ENCODE assay signal across 12 cellular contexts in the genomic region with DNA sequence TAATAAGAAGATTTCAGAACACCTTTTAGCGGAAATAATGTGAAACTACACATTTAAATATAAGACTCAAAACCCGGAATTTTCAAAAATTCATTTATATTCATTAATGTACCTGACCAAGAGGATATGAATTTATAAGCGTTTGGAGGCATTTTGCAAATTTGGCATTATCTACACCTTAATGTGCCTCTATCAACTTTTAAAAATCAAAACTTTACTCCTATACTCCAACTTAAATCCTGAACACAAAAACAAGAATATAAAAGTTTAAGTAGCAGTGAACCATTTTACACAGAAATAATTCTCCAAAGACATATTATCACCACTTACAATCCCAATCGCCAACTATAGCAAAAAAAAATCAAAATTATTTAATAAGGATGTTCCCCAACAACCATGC. TPM values are rescaled to one million over a fixed set of nuclear protein-coding genes. Genes with fewer than 3 reads are reported as not detected.
DNase-seq lines count a peak whose midpoint lies in the region; ATAC-seq and TF ChIP-seq lines count a peak whose summit lies in the region.
"Had no signal": no experiment of that assay in that cellular context is flagged by ENCODE, and none has a peak within 500 bp of the region (broad histone marks: within the 10 kb centered on the region; RNA-seq: fewer than 3 reads in every experiment).

No MANE protein-coding gene starts in this region.

- no peak for DNase-seq in heart right ventricle
- DNase-seq in Right ventricle myocardium inferior (ENCODE audit: missing footprints), result no peak
- DNase-seq in endodermal cell, result no peak
- DNase-seq in vagina (ENCODE audit: extremely low spot score in 2 of 2), result no peak
- DNase-seq in NCI-H2196 (lab: John Stamatoyannopoulos, UW; ENCODE audit: unreplicated experiment), result no peak
- no peak for DNase-seq in activated T-cell treated with anti-CD3 and anti-CD28 coated beads, Interleukin-2, amount 50 U/mL, for 4 hours
- no peak for DNase-seq in SW 1271 (lab: John Stamatoyannopoulos, UW)
- DNase-seq: activated CD4-positive, alpha-beta T cell treated with anti-CD3 and anti-CD28 coated beads for 36 hours; amniotic stem cell; GDM1; MM.1S had no signal

- no peak for TF ChIP-seq POLR2A in vagina (IDR thresholded peaks at IDR 0.05)

- peak overlapping the region; percentile 96 for H3K9ac ChIP-seq in endodermal cell (ENCODE audit: extremely low read depth, low read length, poor library complexity, severe bottlenecking)

- TF ChIP-seq CTCF in heart right ventricle (IDR thresholded peaks at IDR 0.05) (no peak), endodermal cell (conservative IDR thresholded peaks at IDR 0.05) (no peak), vagina (IDR thresholded peaks at IDR 0.05) (no peak)

- no peak for ATAC-seq in heart right ventricle
- no peak for ATAC-seq in Right ventricle myocardium inferior
- ATAC-seq in activated T-cell treated with anti-CD3 and anti-CD28 coated beads, Interleukin-2, amount 50 U/mL, for 4 hours, result no peak
- ATAC-seq: activated CD4-positive, alpha-beta T cell treated with anti-CD3 and anti-CD28 coated beads for 36 hours had no signal

- no peak overlapping the region for H3K27ac Mint-ChIP-seq in endodermal cell
- H3K27ac Mint-ChIP-seq: activated CD4-positive, alpha-beta T cell treated with anti-CD3 and anti-CD28 coated beads for 36 hours had no signal

- H3K4me1 ChIP-seq in heart right ventricle (peaks cover 7 to 83% (median 58%) of the 10 kb centered on the region in 9 donors), endodermal cell (ENCODE audit: control insufficient read depth, insufficient read depth, low read length) (peaks cover 9% of the 10 kb centered on the region), muscle layer of duodenum (ENCODE audit: control insufficient read depth in 1 of 2, insufficient read depth in 2 of 2, low read length in 2 of 2) (peaks cover 7 to 10% of the 10 kb centered on the region in 2 donors), vagina (peaks cover 79% of the 10 kb centered on the region)

- no peaks in the 10 kb centered on the region for H3K9me3 Mint-ChIP-seq in endodermal cell
- H3K9me3 Mint-ChIP-seq in activated T-cell treated with anti-CD3 and anti-CD28 coated beads, Interleukin-2, amount 50 U/mL, for 4 hours, result no peaks in the 10 kb centered on the region

- intact Hi-C loops in heart right ventricle (cut with DNase I) (loop anchor here in 7 of 10 donors (5.0 to 10.0 kb wide), 7 partner anchors 35 to 208 kb away; no protein-coding TSS in a partner anchor), Right ventricle myocardium inferior (cut with DNase I) (loop anchor here (10.0 kb wide), 1 partner anchor 208 kb away; no protein-coding TSS in a partner anchor), vagina (cut with DNase I) (no loop called here)

- H3K36me3 Mint-ChIP-seq in endodermal cell (ENCODE audit: low read depth), result no peaks in the 10 kb centered on the region
- no peaks in the 10 kb centered on the region for H3K36me3 Mint-ChIP-seq in activated T-cell treated with anti-CD3 and anti-CD28 coated beads, Interleukin-2, amount 50 U/mL, for 4 hours (ENCODE audit: insufficient read depth)

- H3K27me3 Mint-ChIP-seq in endodermal cell (ENCODE audit: insufficient read depth), result no peaks in the 10 kb centered on the region
- H3K27me3 Mint-ChIP-seq in activated T-cell treated with anti-CD3 and anti-CD28 coated beads, Interleukin-2, amount 50 U/mL, for 4 hours (ENCODE audit: low read depth), result peaks cover 16% of the 10 kb centered on the region

- H3K4me3 Mint-ChIP-seq in endodermal cell, result no peak overlapping the region
- no peak overlapping the region for H3K4me3 Mint-ChIP-seq in activated T-cell treated with anti-CD3 and anti-CD28 coated beads, Interleukin-2, amount 50 U/mL, for 4 hours
- H3K4me3 Mint-ChIP-seq: activated CD4-positive, alpha-beta T cell treated with anti-CD3 and anti-CD28 coated beads for 36 hours had no signal

- 57 to 66% methylated on average over 4 of the region's 4 CpGs for WGBS in heart right ventricle, 2 donors
- WGBS in endodermal cell (ENCODE audit: insufficient coverage in 1 of 2, insufficient read length in 1 of 2), 2 experiments, result 27% methylated on average over 4 of the region's 4 CpGs; no CpG with 5 or more reads in 1 of the 2 experiments

- H3K9me3 ChIP-seq in heart right ventricle, result no peaks in the 10 kb centered on the region
- peaks cover 9% of the 10 kb centered on the region for H3K9me3 ChIP-seq in endodermal cell (ENCODE audit: control insufficient read depth, low read length)
- no peaks in the 10 kb centered on the region for H3K9me3 ChIP-seq in muscle layer of duodenum (ENCODE audit: control insufficient read depth in 1 of 2, low read length in 2 of 2)
- H3K9me3 ChIP-seq in vagina, result no peaks in the 10 kb centered on the region

- H3K36me3 ChIP-seq in heart right ventricle (no peaks in the 10 kb centered on the region), endodermal cell (ENCODE audit: control insufficient read depth, insufficient read depth, low read length) (peaks cover 11% of the 10 kb centered on the region), muscle layer of duodenum (ENCODE audit: control insufficient read depth in 1 of 2, insufficient read depth in 2 of 2, low read length in 2 of 2) (peaks cover 0 to 4% of the 10 kb centered on the region in 2 donors), vagina (no peaks in the 10 kb centered on the region)

- peaks cover 25% of the 10 kb centered on the region for H3K4me1 Mint-ChIP-seq in endodermal cell
- peaks cover 3% of the 10 kb centered on the region for H3K4me1 Mint-ChIP-seq in activated T-cell treated with anti-CD3 and anti-CD28 coated beads, Interleukin-2, amount 50 U/mL, for 4 hours (ENCODE audit: low read depth)

- peaks cover 0 to 28% (median 0%) of the 10 kb centered on the region in 7 donors for H3K27me3 ChIP-seq in heart right ventricle
- H3K27me3 ChIP-seq in endodermal cell (ENCODE audit: control insufficient read depth, insufficient read depth, low read length, poor library complexity, severe bottlenecking), result no peaks in the 10 kb centered on the region
- H3K27me3 ChIP-seq in muscle layer of duodenum (ENCODE audit: low read depth, low read length), result no peaks in the 10 kb centered on the region
- no peaks in the 10 kb centered on the region for H3K27me3 ChIP-seq in vagina

- peak overlapping the region in 5 of 10 donors; percentile 93 to 98 (median 94) for H3K27ac ChIP-seq in heart right ventricle
- H3K27ac ChIP-seq in endodermal cell (ENCODE audit: low read depth, low read length), result peak overlapping the region; percentile 69
- H3K27ac ChIP-seq in muscle layer of duodenum (ENCODE audit: low read length), result peak overlapping the region; percentile 99
- peak overlapping the region; percentile 89 for H3K27ac ChIP-seq in vagina

- H3K4me3 ChIP-seq in heart right ventricle (peak overlapping the region in 8 of 10 donors; percentile 48 to 81 (median 73)), endodermal cell (ENCODE audit: low read length) (peak overlapping the region; percentile 95), muscle layer of duodenum (ENCODE audit: low read depth in 1 of 2, low read length in 2 of 2) (peak overlapping the region; percentile 69 to 86), vagina (peak overlapping the region; percentile 55 to 86)

RNA-seq across cellular contexts. Expression of a gene that starts 3.9 kb away (rescaled TPM):
- 10 to 100 TPM in 9 of 10 donors, 1 to 10 TPM in 1; 9.8 to 22.9 (median 13.1) TPM for total RNA-seq in heart right ventricle
- 10 to 100 TPM in 1 of 2 donors, 1 to 10 TPM in 1; 3.3 to 17.2 TPM for polyA plus RNA-seq in heart right ventricle
- 9.3 TPM for total RNA-seq in Right ventricle myocardium inferior
- total RNA-seq in endodermal cell, result 100 to 1,000 TPM; 138 to 140 TPM
- 85.1 TPM for polyA plus RNA-seq in endodermal cell (2013, experiment 1 of 2)
- polyA plus RNA-seq in endodermal cell (2013, experiment 2 of 2), result 84.0 TPM
- 20.6 TPM for total RNA-seq in vagina
- under 1 TPM; 0.10 to 0.29 (median 0.16) TPM for total RNA-seq in activated T-cell treated with anti-CD3 and anti-CD28 coated beads, Interleukin-2, amount 50 U/mL, for 4 hours
- total RNA-seq: activated CD4-positive, alpha-beta T cell treated with anti-CD3 and anti-CD28 coated beads for 36 hours had no signal
